In the genomic region with DNA sequence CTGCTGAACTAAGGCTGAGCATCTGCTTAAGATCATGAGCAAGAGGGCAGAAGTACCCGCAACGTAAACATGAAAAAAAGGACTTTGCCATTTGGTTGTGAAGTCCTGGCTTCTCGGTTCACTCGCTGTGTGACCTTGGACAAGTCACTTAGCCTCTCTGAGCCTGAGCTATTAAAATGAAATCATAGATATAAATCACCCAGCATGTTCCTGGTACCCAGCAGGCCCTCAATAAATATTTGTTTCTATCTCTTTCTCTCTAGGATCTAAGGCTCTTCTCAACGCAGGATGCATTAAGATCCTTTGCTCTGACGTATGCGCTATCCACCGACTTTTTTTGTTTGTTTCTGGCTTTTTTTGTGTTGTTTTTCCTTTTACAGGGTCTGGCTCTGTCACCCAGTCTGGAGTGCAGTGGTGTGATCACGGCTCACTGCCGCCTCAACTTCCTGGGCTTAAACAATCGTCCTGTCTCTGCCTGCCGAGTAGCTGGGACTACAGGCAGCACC, we compare ENCODE assay signal across 1 cellular context.
TF ChIP-seq lines count a peak whose summit lies in the region.

No MANE protein-coding gene starts in this region.

TF ChIP-seq in HepG2, 621 proteins besides CTCF, POLR2A, EP300 and RAD21:
- TF ChIP-seq TBX3 (IDR thresholded peaks at IDR 0.05; ENCODE audit: borderline replicate concordance), result no peak
- peak; percentile 70; the same call in 1 of the 2 replicates for TF ChIP-seq ZNF768 (CRISPR knock-in tag; IDR thresholded peaks at IDR 0.05)
